23 cellular contexts compared by ENCODE assay signal in the genomic region with DNA sequence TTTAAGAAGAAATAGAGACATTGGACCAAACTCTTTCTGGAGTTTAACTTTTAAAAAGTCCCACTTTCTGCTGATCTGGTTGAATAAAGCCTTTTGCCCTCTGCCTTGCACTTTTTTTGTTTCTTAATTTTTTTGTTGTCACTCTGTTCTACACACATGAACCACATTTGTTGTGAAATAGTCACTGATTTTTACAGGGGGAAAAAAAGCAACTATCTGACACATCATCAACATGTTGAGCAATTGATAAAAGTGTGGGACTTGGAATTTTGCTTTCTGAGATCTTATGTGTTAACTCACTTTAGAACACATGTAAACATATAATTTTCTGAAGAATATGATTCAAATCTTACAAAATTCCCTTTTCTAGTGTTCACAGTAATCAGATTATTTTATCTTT.
"Had no signal": no experiment of that assay in that cellular context is flagged by ENCODE, and none has a peak within 500 bp of the region (broad histone marks: within the 10 kb centered on the region; RNA-seq: fewer than 3 reads in every experiment).

No MANE protein-coding gene starts in this region.

- H3K27me3 ChIP-seq: brain microvascular endothelial cell, tibial nerve, vagina had no signal

- ATAC-seq: activated CD4-positive, alpha-beta T cell treated with anti-CD3 and anti-CD28 coated beads for 36 hours; esophagus mucosa; stimulated activated naive CD8-positive, alpha-beta T cell treated with anti-CD3 and anti-CD28 coated beads, Interleukin-15, Interleukin-2, amounts not matched to agents 100 U/mL and 50 U/mL, for 24 hours; WTC11 had no signal

- H3K27ac Mint-ChIP-seq: activated CD4-positive, alpha-beta T cell treated with anti-CD3 and anti-CD28 coated beads for 36 hours; activated naive CD8-positive, alpha-beta T cell treated with anti-CD3 and anti-CD28 coated beads, Interleukin-2, amount 10 ng/mL, durations not matched to agents 7 days and 5 days; nephron; WTC11 had no signal

- H3K36me3 Mint-ChIP-seq: activated naive CD8-positive, alpha-beta T cell treated with anti-CD3 and anti-CD28 coated beads, Interleukin-2, amount 10 ng/mL, durations not matched to agents 7 days and 5 days; WTC11 had no signal

- DNase-seq: activated CD4-positive, alpha-beta T cell treated with anti-CD3 and anti-CD28 coated beads for 36 hours; activated CD4-positive, alpha-beta T cell treated with anti-CD3 and anti-CD28 coated beads, Interleukin-2, amount 50 U/mL, for 48 hours; activated naive CD4-positive, alpha-beta T cell; activated naive CD8-positive, alpha-beta T cell treated with anti-CD3 and anti-CD28 coated beads, Interleukin-2, amount 10 ng/mL, durations not matched to agents 7 days and 5 days; activated T-cell treated with anti-CD3 and anti-CD28 coated beads for 4 hours; aorta; brain microvascular endothelial cell; effector CD4-positive, alpha-beta T cell; foreskin melanocyte; hypothalamus; midbrain; occipital lobe; stimulated activated naive CD8-positive, alpha-beta T cell treated with anti-CD3 and anti-CD28 coated beads, Interleukin-15, Interleukin-2, amounts not matched to agents 100 U/mL and 50 U/mL, for 24 hours; substantia nigra; SW 1271 had no signal

- FAIRE-seq: keratinocyte, TTC549 had no signal

- H3K4me3 ChIP-seq: skin epidermis, tibial nerve, vagina had no signal

- H3K9me3 Mint-ChIP-seq: activated naive CD8-positive, alpha-beta T cell treated with anti-CD3 and anti-CD28 coated beads, Interleukin-2, amount 10 ng/mL, durations not matched to agents 7 days and 5 days; nephron; WTC11 had no signal

- H3K9me3 ChIP-seq: tibial nerve, vagina had no signal

- H3K27me3 Mint-ChIP-seq: activated CD4-positive, alpha-beta T cell treated with anti-CD3 and anti-CD28 coated beads for 36 hours had no signal

- H3K4me1 ChIP-seq: vagina had no signal

- H3K27ac ChIP-seq: brain microvascular endothelial cell, skin epidermis, tibial nerve, vagina had no signal

- H3K36me3 ChIP-seq: brain microvascular endothelial cell, tibial nerve, vagina had no signal

- H3K4me3 Mint-ChIP-seq: activated CD4-positive, alpha-beta T cell treated with anti-CD3 and anti-CD28 coated beads for 36 hours; activated naive CD8-positive, alpha-beta T cell treated with anti-CD3 and anti-CD28 coated beads, Interleukin-2, amount 10 ng/mL, durations not matched to agents 7 days and 5 days; nephron; WTC11 had no signal

- H3K4me1 Mint-ChIP-seq: activated CD4-positive, alpha-beta T cell treated with anti-CD3 and anti-CD28 coated beads for 36 hours; activated naive CD8-positive, alpha-beta T cell treated with anti-CD3 and anti-CD28 coated beads, Interleukin-2, amount 10 ng/mL, durations not matched to agents 7 days and 5 days; nephron; WTC11 had no signal
